8 cellular contexts compared by ENCODE assay signal in genomic region chr7:112207106-112207592, GRCh38. TPM values are rescaled to one million over a fixed set of nuclear protein-coding genes. Genes with fewer than 3 reads are reported as not detected.
DNase-seq lines count a peak whose midpoint lies in the region; ATAC-seq and TF ChIP-seq lines count a peak whose summit lies in the region.

No MANE protein-coding gene starts in this region.

- peak overlapping the region; percentile 81 for H3K27ac Mint-ChIP-seq in stimulated activated naive CD8-positive, alpha-beta T cell treated with anti-CD3 and anti-CD28 coated beads, Interleukin-15, Interleukin-2, amounts not matched to agents 100 ng/mL and 50 ng/mL, for 24 hours
- peak overlapping the region; percentile 96 for H3K27ac Mint-ChIP-seq in progenitor cell of endocrine pancreas

- H3K4me3 ChIP-seq in SK-N-MC, result peak overlapping the region; percentile 100

- H3K9me3 ChIP-seq in SK-N-MC (ENCODE audit: low read depth, low read length), result no peaks in the 10 kb centered on the region

- DNase-seq in stimulated activated naive CD8-positive, alpha-beta T cell treated with anti-CD3 and anti-CD28 coated beads, Interleukin-15, Interleukin-2, amounts not matched to agents 100 U/mL and 50 U/mL, for 24 hours, result no peak
- DNase-seq in SK-N-MC (ENCODE audit: low read depth, low spot score) (no peak), fibroblast of peridontal ligament (ENCODE audit: extremely low read depth) (peak; percentile 18), progenitor cell of endocrine pancreas (ENCODE audit: low spot score, unreplicated experiment) (no peak), AG08396 (ENCODE audit: low spot score) (no peak), GM19240 (ENCODE audit: insufficient read length, low spot score) (no peak)

- peak overlapping the region; percentile 96 for H3K4me3 Mint-ChIP-seq in stimulated activated naive CD8-positive, alpha-beta T cell treated with anti-CD3 and anti-CD28 coated beads, Interleukin-15, Interleukin-2, amounts not matched to agents 100 ng/mL and 50 ng/mL, for 24 hours
- peak overlapping the region; percentile 99 for H3K4me3 Mint-ChIP-seq in progenitor cell of endocrine pancreas (ENCODE audit: low read depth)

- H3K4me1 Mint-ChIP-seq in stimulated activated naive CD8-positive, alpha-beta T cell treated with anti-CD3 and anti-CD28 coated beads, Interleukin-15, Interleukin-2, amounts not matched to agents 100 ng/mL and 50 ng/mL, for 24 hours (ENCODE audit: low read depth), result peaks cover 27% of the 10 kb centered on the region
- peaks cover 33% of the 10 kb centered on the region for H3K4me1 Mint-ChIP-seq in progenitor cell of endocrine pancreas (ENCODE audit: low read depth)

- no peaks in the 10 kb centered on the region for H3K36me3 ChIP-seq in SK-N-MC (ENCODE audit: insufficient read depth, low read length)

- peak overlapping the region; percentile 88 for H3K9ac ChIP-seq in SK-N-MC (ENCODE audit: insufficient read length)

- H3K27ac ChIP-seq in SK-N-MC, result no peak overlapping the region

- H3K9me3 Mint-ChIP-seq in stimulated activated naive CD8-positive, alpha-beta T cell treated with anti-CD3 and anti-CD28 coated beads, Interleukin-15, Interleukin-2, amounts not matched to agents 100 ng/mL and 50 ng/mL, for 24 hours, result no peaks in the 10 kb centered on the region
- no peaks in the 10 kb centered on the region for H3K9me3 Mint-ChIP-seq in progenitor cell of endocrine pancreas (ENCODE audit: low read depth)

- H3K27me3 Mint-ChIP-seq in stimulated activated naive CD8-positive, alpha-beta T cell treated with anti-CD3 and anti-CD28 coated beads, Interleukin-15, Interleukin-2, amounts not matched to agents 100 ng/mL and 50 ng/mL, for 24 hours, result peaks cover 23% of the 10 kb centered on the region
- H3K27me3 Mint-ChIP-seq in progenitor cell of endocrine pancreas, result no peaks in the 10 kb centered on the region

- H3K36me3 Mint-ChIP-seq in stimulated activated naive CD8-positive, alpha-beta T cell treated with anti-CD3 and anti-CD28 coated beads, Interleukin-15, Interleukin-2, amounts not matched to agents 100 ng/mL and 50 ng/mL, for 24 hours (ENCODE audit: low read depth), result no peaks in the 10 kb centered on the region
- no peaks in the 10 kb centered on the region for H3K36me3 Mint-ChIP-seq in progenitor cell of endocrine pancreas (ENCODE audit: insufficient read depth)

- TF ChIP-seq CTCF in progenitor cell of endocrine pancreas (IDR thresholded peaks at IDR 0.05; ENCODE audit: unreplicated experiment), result no peak

- no peak for ATAC-seq in stimulated activated naive CD8-positive, alpha-beta T cell treated with anti-CD3 and anti-CD28 coated beads, Interleukin-15, Interleukin-2, amounts not matched to agents 100 U/mL and 50 U/mL, for 24 hours
- no peak for ATAC-seq in HG03025 (IDR thresholded peaks at IDR 0.05; ENCODE audit: low FRiP score, unreplicated experiment)

RNA-seq across cellular contexts. Expression of gene ZNF277, which starts 0.7 kb away (rescaled TPM):
- 24.3 and 25.9 TPM in 2 replicates for total RNA-seq in progenitor cell of endocrine pancreas

RNA-seq across cellular contexts. Expression of gene DOCK4, which starts 0.9 kb away (rescaled TPM):
- 28.8 and 33.8 TPM in 2 replicates for total RNA-seq in progenitor cell of endocrine pancreas
